ENCODE assay signal across 8 cellular contexts in genomic region chr4:110055014-110055768, GRCh38.
DNase-seq lines count a peak whose midpoint lies in the region; ATAC-seq, FAIRE-seq and TF ChIP-seq lines count a peak whose summit lies in the region.

No MANE protein-coding gene starts in this region.

- CTCF ChIA-PET in activated CD4-positive, alpha-beta T cell treated with anti-CD3 and anti-CD28 coated beads for 36 hours (lab: Charles Lee): interaction anchor here (0.5 to 1.8 kb wide), 5 partner anchors 9 to 462 kb away, joined by 3 to 4 read pairs (median 3); no protein-coding TSS in a partner anchor
- CTCF ChIA-PET in activated CD8-positive, alpha-beta T cell treated with anti-CD3 and anti-CD28 coated beads, Interleukin-2, amount 10 ng/mL, durations not matched to agents 7 days and 5 days (lab: Charles Lee): interaction anchor here (0.7 to 1.6 kb wide), 12 partner anchors 8 to 462 kb away, joined by 3 to 7 read pairs (median 4); partner anchors contain the start of gene ELOVL6

- POLR2A ChIA-PET in activated CD4-positive, alpha-beta T cell treated with anti-CD3 and anti-CD28 coated beads for 36 hours (lab: Charles Lee): interaction anchor here (0.5 kb wide), 1 partner anchor 33 kb away, joined by 3 read pairs; no protein-coding TSS in a partner anchor
- POLR2A ChIA-PET in activated CD8-positive, alpha-beta T cell treated with anti-CD3 and anti-CD28 coated beads, Interleukin-2, amount 10 ng/mL, durations not matched to agents 7 days and 5 days (lab: Charles Lee): interaction anchor here (0.8 to 2.2 kb wide), 3 partner anchors 109 to 143 kb away, joined by 3 to 7 read pairs (median 4); partner anchors contain the start of gene ELOVL6

- H3K4me3 Mint-ChIP-seq in activated CD4-positive, alpha-beta T cell treated with anti-CD3 and anti-CD28 coated beads for 36 hours: no peak overlapping the region
- no peak overlapping the region for H3K4me3 Mint-ChIP-seq in activated CD8-positive, alpha-beta T cell treated with anti-CD3 and anti-CD28 coated beads, Interleukin-2, amount 10 ng/mL, durations not matched to agents 7 days and 5 days
- H3K4me3 Mint-ChIP-seq in nephron: no peak overlapping the region

- intact Hi-C loops in activated CD4-positive, alpha-beta T cell treated with anti-CD3 and anti-CD28 coated beads for 36 hours (cut with DNase I, micrococcal nuclease): loop anchor here in 1 of 2 experiments (5.0 kb wide), 1 partner anchor 142 kb away; the partner anchor contains the start of gene ELOVL6

- TF ChIP-seq CTCF in nephron (IDR thresholded peaks at IDR 0.05; ENCODE audit: unreplicated experiment in 3 of 3) (no peak), D721Med (IDR thresholded peaks at IDR 0.05; ENCODE audit: insufficient read depth, missing control alignments) (no peak)

- no peaks in the 10 kb centered on the region for H3K9me3 Mint-ChIP-seq in activated CD4-positive, alpha-beta T cell treated with anti-CD3 and anti-CD28 coated beads for 36 hours (ENCODE audit: low read depth)
- no peaks in the 10 kb centered on the region for H3K9me3 Mint-ChIP-seq in activated CD8-positive, alpha-beta T cell treated with anti-CD3 and anti-CD28 coated beads, Interleukin-2, amount 10 ng/mL, durations not matched to agents 7 days and 5 days (ENCODE audit: insufficient read depth)
- no peaks in the 10 kb centered on the region for H3K9me3 Mint-ChIP-seq in nephron

- peaks cover 23% of the 10 kb centered on the region for H3K4me1 Mint-ChIP-seq in activated CD4-positive, alpha-beta T cell treated with anti-CD3 and anti-CD28 coated beads for 36 hours
- peaks cover 40% of the 10 kb centered on the region for H3K4me1 Mint-ChIP-seq in activated CD8-positive, alpha-beta T cell treated with anti-CD3 and anti-CD28 coated beads, Interleukin-2, amount 10 ng/mL, durations not matched to agents 7 days and 5 days (ENCODE audit: low read depth)
- peaks cover 15% of the 10 kb centered on the region for H3K4me1 Mint-ChIP-seq in nephron

- no peak overlapping the region for H3K27ac Mint-ChIP-seq in activated CD4-positive, alpha-beta T cell treated with anti-CD3 and anti-CD28 coated beads for 36 hours
- no peak overlapping the region for H3K27ac Mint-ChIP-seq in activated CD8-positive, alpha-beta T cell treated with anti-CD3 and anti-CD28 coated beads, Interleukin-2, amount 10 ng/mL, durations not matched to agents 7 days and 5 days
- peak overlapping the region in 2 of 3 experiments; percentile 1 to 52 for H3K27ac Mint-ChIP-seq in nephron

- FAIRE-seq in D721Med (lab: Jason Lieb, UNC): no peak

- H3K27me3 Mint-ChIP-seq in activated CD4-positive, alpha-beta T cell treated with anti-CD3 and anti-CD28 coated beads for 36 hours: no peaks in the 10 kb centered on the region
- no peaks in the 10 kb centered on the region for H3K27me3 Mint-ChIP-seq in activated CD8-positive, alpha-beta T cell treated with anti-CD3 and anti-CD28 coated beads, Interleukin-2, amount 10 ng/mL, durations not matched to agents 7 days and 5 days (ENCODE audit: low read depth)
- no peaks in the 10 kb centered on the region for H3K27me3 Mint-ChIP-seq in nephron (ENCODE audit: low read depth)

- no peaks in the 10 kb centered on the region for H3K36me3 Mint-ChIP-seq in activated CD4-positive, alpha-beta T cell treated with anti-CD3 and anti-CD28 coated beads for 36 hours (ENCODE audit: low read depth)
- H3K36me3 Mint-ChIP-seq in activated CD8-positive, alpha-beta T cell treated with anti-CD3 and anti-CD28 coated beads, Interleukin-2, amount 10 ng/mL, durations not matched to agents 7 days and 5 days (ENCODE audit: low read depth): peaks cover 23% of the 10 kb centered on the region
- peaks cover 35% of the 10 kb centered on the region for H3K36me3 Mint-ChIP-seq in nephron (ENCODE audit: low read depth)

- DNase-seq in activated CD4-positive, alpha-beta T cell treated with anti-CD3 and anti-CD28 coated beads for 36 hours: peak; percentile 41
- no peak for DNase-seq in activated CD4-positive, alpha-beta T cell treated with anti-CD3 and anti-CD28 coated beads for 1 hour
- peak; percentile 30 for DNase-seq in activated CD8-positive, alpha-beta T cell treated with anti-CD3 and anti-CD28 coated beads, Interleukin-2, amount 10 ng/mL, durations not matched to agents 7 days and 5 days
- DNase-seq in NCI-H82 (lab: John Stamatoyannopoulos, UW) (no peak), D721Med (ENCODE audit: insufficient read length, low spot score) (no peak), cortex of kidney (lab: John Stamatoyannopoulos, UW) (no peak)

- peak; percentile 88 for ATAC-seq in activated CD4-positive, alpha-beta T cell treated with anti-CD3 and anti-CD28 coated beads for 36 hours
- ATAC-seq in HG02884 (IDR thresholded peaks at IDR 0.05; ENCODE audit: unreplicated experiment): peak; percentile 84
- peak; percentile 43 for ATAC-seq in activated CD8-positive, alpha-beta T cell treated with anti-CD3 and anti-CD28 coated beads, Interleukin-2, amount 10 ng/mL, durations not matched to agents 7 days and 5 days

Comparison
In these comparisons a context has a peak if more than half of its experiments do, and no peak if none do; other contexts are left out.
1. DNase-seq: peak in activated CD4-positive, alpha-beta T cell treated with anti-CD3 and anti-CD28 coated beads for 36 hours (single experiment) and activated CD8-positive, alpha-beta T cell treated with anti-CD3 and anti-CD28 coated beads, Interleukin-2, amount 10 ng/mL, durations not matched to agents 7 days and 5 days (single experiment); none in activated CD4-positive, alpha-beta T cell treated with anti-CD3 and anti-CD28 coated beads for 1 hour (single experiment), NCI-H82 (single experiment), D721Med (single experiment) and cortex of kidney (single experiment).
2. H3K27ac Mint-ChIP-seq: peak in nephron (2 of 3); none in activated CD4-positive, alpha-beta T cell treated with anti-CD3 and anti-CD28 coated beads for 36 hours (single experiment) and activated CD8-positive, alpha-beta T cell treated with anti-CD3 and anti-CD28 coated beads, Interleukin-2, amount 10 ng/mL, durations not matched to agents 7 days and 5 days (single experiment).
3. Peak in every context shown above with its lines, with median percentiles within 50 percentile points of each other: ATAC-seq.